Comparison of ENCODE assay signal across 9 cellular contexts in the genomic region with DNA sequence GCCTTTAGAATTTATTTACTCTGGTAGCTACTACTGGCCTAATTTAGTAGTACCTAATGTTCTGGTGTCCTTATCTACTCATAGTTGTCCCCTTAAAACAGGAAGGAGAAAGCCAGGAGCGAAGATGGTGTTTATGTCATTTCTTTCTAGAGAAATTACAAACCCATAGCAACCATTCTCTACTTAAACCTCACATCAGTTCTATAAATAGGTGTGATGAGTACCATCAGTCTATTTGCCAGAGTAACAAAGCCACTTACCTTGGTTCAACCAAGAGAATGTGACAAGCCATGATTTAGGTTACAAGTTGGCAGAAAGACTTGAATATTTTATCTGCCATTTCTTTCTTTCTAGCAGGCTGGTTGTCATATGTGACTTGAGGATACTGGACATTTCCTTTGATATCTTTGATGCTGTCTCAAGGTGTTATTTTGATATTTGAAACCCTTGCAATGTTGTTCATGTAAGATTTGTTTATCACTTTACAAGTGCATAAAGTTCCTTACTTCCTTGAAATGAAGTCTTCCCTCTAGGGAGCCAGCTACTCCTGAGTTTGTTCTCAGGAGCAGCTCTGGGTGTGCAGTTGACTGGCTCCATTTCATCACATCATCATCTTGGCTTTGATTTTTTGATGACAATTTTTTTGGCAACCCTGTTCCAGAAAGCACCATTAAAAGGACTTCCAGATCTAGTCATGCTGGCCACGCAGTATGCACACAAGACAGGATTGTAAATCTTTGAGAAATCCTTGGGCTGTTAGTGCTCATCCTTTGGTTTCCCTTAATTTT.
DNase-seq lines count a peak whose midpoint lies in the region; ATAC-seq and TF ChIP-seq lines count a peak whose summit lies in the region.
"Had no signal": no experiment of that assay in that cellular context is flagged by ENCODE, and none has a peak within 500 bp of the region (broad histone marks: within the 10 kb centered on the region; RNA-seq: fewer than 3 reads in every experiment).

No MANE protein-coding gene starts in this region.

- H3K4me1 ChIP-seq in adipocyte (ENCODE audit: control insufficient read depth, insufficient read depth, low read length), result peaks cover 57% of the 10 kb centered on the region
- H3K4me1 ChIP-seq in smooth muscle cell (ENCODE audit: low read depth), result peaks cover 42% of the 10 kb centered on the region

- TF ChIP-seq CTCF in activated CD8-positive, alpha-beta T cell treated with anti-CD3 and anti-CD28 coated beads for 36 hours (IDR thresholded peaks at IDR 0.05), result no peak
- no peak for TF ChIP-seq CTCF in smooth muscle cell (IDR thresholded peaks at IDR 0.05; ENCODE audit: borderline replicate concordance, insufficient read depth, poor library complexity, severe bottlenecking)

- H3K36me3 ChIP-seq in adipocyte (ENCODE audit: control insufficient read depth, insufficient read depth, low read length, severe bottlenecking) (peaks cover 3% of the 10 kb centered on the region), smooth muscle cell (ENCODE audit: low read depth) (no peaks in the 10 kb centered on the region)

- ATAC-seq in activated CD8-positive, alpha-beta T cell treated with anti-CD3 and anti-CD28 coated beads for 36 hours, result no peak
- ATAC-seq in activated CD8-positive, alpha-beta T cell treated with anti-CD3 and anti-CD28 coated beads, Interleukin-2, amount 10 ng/mL, durations not matched to agents 7 days and 5 days, result no peak
- peak; percentile 37 for ATAC-seq in HG02885 (IDR thresholded peaks at IDR 0.05; ENCODE audit: poor library complexity, unreplicated experiment)
- no peak for ATAC-seq in GM21528 (IDR thresholded peaks at IDR 0.05; ENCODE audit: low FRiP score, unreplicated experiment)

- 72% methylated on average over 2 of the region's 2 CpGs for whole genome bisulfite sequencing in smooth muscle cell (ENCODE audit: low lambda C conversion rate)

- no peaks in the 10 kb centered on the region for H3K27me3 ChIP-seq in adipocyte (replicated peaks; ENCODE audit: control insufficient read depth, insufficient read depth, low read length)
- H3K27me3 ChIP-seq in smooth muscle cell (ENCODE audit: low read depth), result no peaks in the 10 kb centered on the region

- H3K9ac ChIP-seq in adipocyte (ENCODE audit: low read length), result peak overlapping the region; percentile 57
- peak overlapping the region; percentile 35 for H3K9ac ChIP-seq in smooth muscle cell (ENCODE audit: low read depth)

- no peak for DNase-seq in activated CD8-positive, alpha-beta T cell treated with anti-CD3 and anti-CD28 coated beads for 36 hours
- no peak for DNase-seq in activated CD8-positive, alpha-beta T cell treated with anti-CD3 and anti-CD28 coated beads, Interleukin-2, amount 10 ng/mL, durations not matched to agents 7 days and 5 days
- no peak for DNase-seq in adipocyte (ENCODE audit: low read depth)
- no peak for DNase-seq in smooth muscle cell (lab: John Stamatoyannopoulos, UW; ENCODE audit: unreplicated experiment)
- DNase-seq in NCI-H524 treated with DMSO at 0.1 percent for 48 hours (lab: John Stamatoyannopoulos, UW), result no peak
- DNase-seq in stimulated activated CD4-positive, alpha-beta T cell treated with anti-CD3 and anti-CD28 coated beads, Interleukin-2, amount 100 ng/mL, for 24 hours, result no peak
- DNase-seq: amygdala had no signal

- H2AFZ ChIP-seq in smooth muscle cell (ENCODE audit: low read depth), result no peak overlapping the region

- peak overlapping the region; percentile 85 for H3K27ac Mint-ChIP-seq in activated CD8-positive, alpha-beta T cell treated with anti-CD3 and anti-CD28 coated beads for 36 hours
- no peak overlapping the region for H3K27ac Mint-ChIP-seq in activated CD8-positive, alpha-beta T cell treated with anti-CD3 and anti-CD28 coated beads, Interleukin-2, amount 10 ng/mL, durations not matched to agents 7 days and 5 days

- no peak overlapping the region for H3K4me3 Mint-ChIP-seq in activated CD8-positive, alpha-beta T cell treated with anti-CD3 and anti-CD28 coated beads for 36 hours
- no peak overlapping the region for H3K4me3 Mint-ChIP-seq in activated CD8-positive, alpha-beta T cell treated with anti-CD3 and anti-CD28 coated beads, Interleukin-2, amount 10 ng/mL, durations not matched to agents 7 days and 5 days

- no peaks in the 10 kb centered on the region for H3K9me3 Mint-ChIP-seq in activated CD8-positive, alpha-beta T cell treated with anti-CD3 and anti-CD28 coated beads for 36 hours
- H3K9me3 Mint-ChIP-seq in activated CD8-positive, alpha-beta T cell treated with anti-CD3 and anti-CD28 coated beads, Interleukin-2, amount 10 ng/mL, durations not matched to agents 7 days and 5 days (ENCODE audit: insufficient read depth), result no peaks in the 10 kb centered on the region

- H3K4me2 ChIP-seq in smooth muscle cell, result peak overlapping the region; percentile 66

- no peaks in the 10 kb centered on the region for H3K79me2 ChIP-seq in smooth muscle cell (ENCODE audit: low read depth)

- POLR2A ChIA-PET in activated CD8-positive, alpha-beta T cell treated with anti-CD3 and anti-CD28 coated beads for 36 hours (lab: Charles Lee), result no interaction called here
- POLR2A ChIA-PET in activated CD8-positive, alpha-beta T cell treated with anti-CD3 and anti-CD28 coated beads, Interleukin-2, amount 10 ng/mL, durations not matched to agents 7 days and 5 days (lab: Charles Lee), result no interaction called here

- peaks cover 30% of the 10 kb centered on the region for H3F3A ChIP-seq in smooth muscle cell (ENCODE audit: low read depth)

- H3K4me3 ChIP-seq in adipocyte (ENCODE audit: low read length) (peak overlapping the region; percentile 48), smooth muscle cell (no peak overlapping the region)

- H3K36me3 Mint-ChIP-seq in activated CD8-positive, alpha-beta T cell treated with anti-CD3 and anti-CD28 coated beads for 36 hours (ENCODE audit: low read depth), result peaks cover 35% of the 10 kb centered on the region
- H3K36me3 Mint-ChIP-seq in activated CD8-positive, alpha-beta T cell treated with anti-CD3 and anti-CD28 coated beads, Interleukin-2, amount 10 ng/mL, durations not matched to agents 7 days and 5 days (ENCODE audit: low read depth), result peaks cover 41% of the 10 kb centered on the region

- CTCF ChIA-PET in activated CD8-positive, alpha-beta T cell treated with anti-CD3 and anti-CD28 coated beads for 36 hours (lab: Charles Lee), result no interaction called here
- CTCF ChIA-PET in activated CD8-positive, alpha-beta T cell treated with anti-CD3 and anti-CD28 coated beads, Interleukin-2, amount 10 ng/mL, durations not matched to agents 7 days and 5 days (lab: Charles Lee), result interaction anchor here (1.0 to 1.3 kb wide), 2 partner anchors 9 to 48 kb away, joined by 3 read pairs; no protein-coding TSS in a partner anchor

- H3K4me1 Mint-ChIP-seq in activated CD8-positive, alpha-beta T cell treated with anti-CD3 and anti-CD28 coated beads for 36 hours (ENCODE audit: low read depth), result peaks cover 60% of the 10 kb centered on the region
- peaks cover 35% of the 10 kb centered on the region for H3K4me1 Mint-ChIP-seq in activated CD8-positive, alpha-beta T cell treated with anti-CD3 and anti-CD28 coated beads, Interleukin-2, amount 10 ng/mL, durations not matched to agents 7 days and 5 days (ENCODE audit: low read depth)

- intact Hi-C loops in activated CD8-positive, alpha-beta T cell treated with anti-CD3 and anti-CD28 coated beads for 36 hours (cut with micrococcal nuclease), result loop anchor here (10.0 kb wide), 1 partner anchor 52 kb away; no protein-coding TSS in a partner anchor

- H3K27ac ChIP-seq in smooth muscle cell (ENCODE audit: low read depth), result peak overlapping the region; percentile 80

- no peaks in the 10 kb centered on the region for H3K27me3 Mint-ChIP-seq in activated CD8-positive, alpha-beta T cell treated with anti-CD3 and anti-CD28 coated beads for 36 hours
- no peaks in the 10 kb centered on the region for H3K27me3 Mint-ChIP-seq in activated CD8-positive, alpha-beta T cell treated with anti-CD3 and anti-CD28 coated beads, Interleukin-2, amount 10 ng/mL, durations not matched to agents 7 days and 5 days (ENCODE audit: low read depth)

- H4K20me1 ChIP-seq in smooth muscle cell (ENCODE audit: low read depth), result no peaks in the 10 kb centered on the region

- H3K9me3 ChIP-seq in adipocyte (ENCODE audit: control insufficient read depth, low read length) (no peaks in the 10 kb centered on the region), smooth muscle cell (replicated peaks; ENCODE audit: low read depth) (no peaks in the 10 kb centered on the region)
